In the genomic region with DNA sequence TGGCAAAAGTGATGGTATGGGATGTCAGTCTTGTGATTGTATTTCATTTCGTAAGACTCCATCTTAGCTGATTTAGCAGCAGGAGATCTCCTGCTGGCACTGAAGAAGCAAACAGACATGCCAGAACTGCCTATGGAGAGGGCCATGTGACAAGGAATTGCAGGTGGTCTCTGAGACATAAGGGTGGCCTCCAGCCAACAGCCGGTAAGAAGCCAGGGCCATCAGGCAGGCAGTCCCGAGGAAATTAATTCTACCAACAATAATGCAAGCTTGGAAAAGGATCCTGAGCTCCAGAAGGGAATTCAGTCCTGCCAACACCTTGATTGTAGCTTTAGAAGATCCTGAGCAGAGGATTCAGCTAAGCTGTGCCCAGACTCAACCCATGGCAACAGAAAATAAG, we compare ENCODE assay signal across 1 cellular context.
TF ChIP-seq lines count a peak whose summit lies in the region.

No MANE protein-coding gene starts in this region.

TF ChIP-seq in H1, 55 proteins besides CTCF, POLR2A, EP300 and RAD21 (continued from another document):
- TF ChIP-seq, protein P1, sequence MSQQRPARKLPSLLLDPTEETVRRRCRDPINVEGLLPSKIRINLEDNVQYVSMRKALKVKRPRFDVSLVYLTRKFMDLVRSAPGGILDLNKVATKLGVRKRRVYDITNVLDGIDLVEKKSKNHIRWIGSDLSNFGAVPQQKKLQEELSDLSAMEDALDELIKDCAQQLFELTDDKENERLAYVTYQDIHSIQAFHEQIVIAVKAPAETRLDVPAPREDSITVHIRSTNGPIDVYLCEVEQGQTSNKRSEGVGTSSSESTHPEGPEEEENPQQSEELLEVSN (IDR thresholded peaks at IDR 0.05) = no peak
- no peak for TF ChIP-seq PHF8 (conservative IDR thresholded peaks at IDR 0.05; ENCODE audit: low read depth, low read length)
- no peak for TF ChIP-seq KDM4A (IDR thresholded peaks at IDR 0.05; ENCODE audit: low read depth, low read length, severe bottlenecking)
